27 cellular contexts compared by ENCODE assay signal in genomic region chr5:107654827-107655226, GRCh38.
"Had no signal": no experiment of that assay in that cellular context is flagged by ENCODE, and none has a peak within 500 bp of the region (broad histone marks: within the 10 kb centered on the region; RNA-seq: fewer than 3 reads in every experiment).

No MANE protein-coding gene starts in this region.

- H3K4me1 ChIP-seq: colonic mucosa, gastrocnemius medialis, left lung had no signal

- FAIRE-seq: endometrium, keratinocyte had no signal

- H3K36me3 Mint-ChIP-seq: mesothelial cell of epicardium, naive B cell had no signal

- H3K27ac ChIP-seq: colonic mucosa, epithelial cell of prostate, esophagus squamous epithelium, gastrocnemius medialis, heart right ventricle, left lung, lower lobe of right lung had no signal

- DNase-seq: colonic mucosa; cortex of kidney; effector CD8-positive, alpha-beta T cell; effector memory CD8-positive, alpha-beta T cell; endodermal cell; erythroblast; esophagus squamous epithelium; foreskin fibroblast; foreskin melanocyte; gastrocnemius medialis; glutamatergic neuron; head of caudate nucleus; heart right ventricle; hippocampal formation; left cardiac atrium; left lung; left ventricle myocardium superior; lower lobe of right lung; mesenchymal stem cell; mucosa of descending colon; naive B cell had no signal

- H3K4me3 ChIP-seq: colonic mucosa, esophagus squamous epithelium, gastrocnemius medialis, heart right ventricle, left lung, lower lobe of right lung, mucosa of descending colon had no signal

- H3K9me3 Mint-ChIP-seq: dendritic cell treated with granulocyte-macrophage colony-stimulating factor and Interleukin-4, amounts not matched to agents 40 ng/mL and 50 ng/mL, for 4 days; effector memory CD8-positive, alpha-beta T cell; endodermal cell; mesothelial cell of epicardium; naive B cell had no signal

- H3K4me1 Mint-ChIP-seq: naive B cell had no signal

- H3K27ac Mint-ChIP-seq: dendritic cell treated with granulocyte-macrophage colony-stimulating factor and Interleukin-4, amounts not matched to agents 40 ng/mL and 50 ng/mL, for 4 days; effector memory CD8-positive, alpha-beta T cell; endodermal cell; mesothelial cell of epicardium; naive B cell had no signal

- H3K4me3 Mint-ChIP-seq: dendritic cell treated with granulocyte-macrophage colony-stimulating factor and Interleukin-4, amounts not matched to agents 40 ng/mL and 50 ng/mL, for 4 days; effector memory CD8-positive, alpha-beta T cell; endodermal cell; mesothelial cell of epicardium; naive B cell had no signal

- H3K36me3 ChIP-seq: colonic mucosa, esophagus squamous epithelium, gastrocnemius medialis, heart right ventricle, left lung, lower lobe of right lung had no signal

- ATAC-seq: effector memory CD8-positive, alpha-beta T cell; esophagus mucosa; gastrocnemius medialis; heart right ventricle; left cardiac atrium; left lung; left ventricle myocardium superior; lower lobe of right lung; mucosa of descending colon had no signal

- H3K9me3 ChIP-seq: colonic mucosa, esophagus squamous epithelium, gastrocnemius medialis, heart right ventricle, left lung, lower lobe of right lung, mucosa of descending colon had no signal

- H3K27me3 ChIP-seq: colonic mucosa, esophagus squamous epithelium, gastrocnemius medialis, heart right ventricle had no signal

- H3K27me3 Mint-ChIP-seq: dendritic cell treated with granulocyte-macrophage colony-stimulating factor and Interleukin-4, amounts not matched to agents 40 ng/mL and 50 ng/mL, for 4 days had no signal
